Comparison of ENCODE assay signal across 27 cellular contexts in genomic region chr3:67848299-67848698, GRCh38.
"Had no signal": no experiment of that assay in that cellular context is flagged by ENCODE, and none has a peak within 500 bp of the region (broad histone marks: within the 10 kb centered on the region; RNA-seq: fewer than 3 reads in every experiment).

No MANE protein-coding gene starts in this region.

- H3K4me3 ChIP-seq: stomach, suprapubic skin, testis, thoracic aorta, thyroid gland, tibial artery, tibial nerve, transverse colon, upper lobe of left lung, upper lobe of right lung, uterus, vagina had no signal

- H3K9me3 ChIP-seq: stomach, suprapubic skin, testis, thoracic aorta, thyroid gland, tibial artery, tibial nerve, transverse colon, upper lobe of left lung, upper lobe of right lung, uterus, vagina had no signal

- H3K4me1 ChIP-seq: stomach, suprapubic skin, testis, thyroid gland, tibial artery, tibial nerve, transverse colon, upper lobe of left lung, upper lobe of right lung, uterus, vagina had no signal

- ATAC-seq: stimulated activated effector memory CD8-positive, alpha-beta T cell treated with anti-CD3 and anti-CD28 coated beads, Interleukin-12 subunit alpha, Interleukin-12 subunit beta, amount 100 ng/mL, for 72 hours; stimulated activated memory B cell treated with anti-CD40 and anti-IgM and Interleukin-4, amounts not matched to agents 10 μg/mL and 1 μg/mL and 100 μg/mL, for 72 hours; stimulated activated naive B cell treated with anti-CD40 and anti-IgM and Interleukin-4, amounts not matched to agents 10 μg/mL and 1 μg/mL and 100 μg/mL, for 72 hours; stimulated activated naive CD8-positive, alpha-beta T cell treated with anti-CD3 and anti-CD28 coated beads, Interleukin-15, amount 100 ng/mL, for 72 hours; stimulated activated naive CD8-positive, alpha-beta T cell treated with anti-CD3 and anti-CD28 coated beads, Interleukin-15, Interleukin-2, amounts not matched to agents 100 U/mL and 50 U/mL, for 24 hours; upper lobe of right lung had no signal

- H3K36me3 ChIP-seq: stomach, suprapubic skin, thoracic aorta, thyroid gland, tibial artery, transverse colon, upper lobe of left lung, upper lobe of right lung, uterus, vagina had no signal

- FAIRE-seq: urothelium cell line had no signal

- H3K27ac ChIP-seq: stomach, suprapubic skin, testis, thoracic aorta, thyroid gland, tibial artery, tibial nerve, transverse colon, upper lobe of left lung, upper lobe of right lung, uterus, vagina had no signal

- DNase-seq: stimulated activated CD4-positive, alpha-beta T cell treated with anti-CD3 and anti-CD28 coated beads, Interleukin-2, amount 100 ng/mL, for 48 hours; stimulated activated CD4-positive, alpha-beta T cell treated with anti-CD3 and anti-CD28 coated beads, Interleukin-4, amount 100 ng/mL, for 1 hour; stimulated activated CD4-positive, alpha-beta T cell treated with anti-CD3 and anti-CD28 coated beads, Interleukin-4, amount 100 ng/mL, for 24 hours; stimulated activated CD4-positive, alpha-beta T cell treated with anti-CD3 and anti-CD28 coated beads, Interleukin-4, amount 100 ng/mL, for 4 hours; stimulated activated CD8-positive, alpha-beta memory T cell treated with anti-CD3 and anti-CD28 coated beads, Interleukin-4, amount 100 ng/mL, for 48 hours; stimulated activated naive B cell treated with anti-CD40 and anti-IgM and Interleukin-4, amounts not matched to agents 10 μg/mL and 1 μg/mL and 100 μg/mL, for 72 hours; stimulated activated naive CD4-positive, alpha-beta T cell; stimulated activated naive CD4-positive, alpha-beta T cell treated with Interleukin-2 at 50 U/mL for 16 hours; stimulated activated naive CD8-positive, alpha-beta T cell treated with anti-CD3 and anti-CD28 coated beads, Interleukin-15, amount 100 ng/mL, for 72 hours; stimulated activated naive CD8-positive, alpha-beta T cell treated with anti-CD3 and anti-CD28 coated beads, Interleukin-15, Interleukin-2, amounts not matched to agents 100 U/mL and 50 U/mL, for 24 hours; stomach; substantia nigra; testis; thyroid gland; tibial artery; transverse colon; trophoblast cell; upper lobe of left lung; upper lobe of right lung; uterus had no signal

- H3K27me3 ChIP-seq: stomach, suprapubic skin, testis, thyroid gland, tibial artery, tibial nerve, transverse colon, upper lobe of left lung, upper lobe of right lung, uterus, vagina had no signal
